1 cellular context compared by ENCODE assay signal in the genomic region with DNA sequence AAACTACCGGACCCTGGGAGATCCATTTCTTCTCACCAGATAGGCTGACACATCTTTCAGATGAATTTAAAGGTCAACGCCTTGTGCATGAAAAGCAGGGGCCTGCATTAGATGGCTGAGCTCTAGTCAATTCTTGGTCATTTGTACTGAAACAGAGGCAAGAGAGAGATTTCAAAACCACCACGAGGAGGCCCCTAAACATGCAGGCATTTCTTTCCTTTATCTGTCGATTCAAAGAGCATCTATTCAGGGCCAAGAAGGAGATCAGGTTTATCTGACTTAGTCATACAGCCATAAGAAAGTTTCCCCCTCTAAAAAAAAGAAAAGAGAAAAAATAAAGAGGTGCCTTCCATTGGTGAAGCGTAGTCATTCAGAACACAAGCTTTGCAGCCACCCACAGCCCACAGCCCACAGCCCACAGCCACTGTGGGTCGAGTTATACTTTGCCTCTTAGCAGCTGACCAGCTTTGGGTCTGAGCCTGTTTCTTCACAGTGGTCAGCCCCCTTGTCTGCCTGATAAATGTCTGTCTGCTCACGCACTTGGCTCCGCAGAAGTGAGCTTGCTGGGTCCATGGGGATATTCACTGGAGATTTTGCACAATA.
TF ChIP-seq lines count a peak whose summit lies in the region.

No MANE protein-coding gene starts in this region.

TF ChIP-seq in H1, 55 proteins besides CTCF, POLR2A, EP300 and RAD21:
- TF ChIP-seq TEAD4 (IDR thresholded peaks at IDR 0.05; ENCODE audit: low read depth, low read length) (no peak), GABPA (IDR thresholded peaks at IDR 0.05; ENCODE audit: borderline replicate concordance, insufficient read depth, low read length) (no peak), CBX5 (IDR thresholded peaks at IDR 0.05; ENCODE audit: low read depth, low read length) (no peak), TBP (IDR thresholded peaks at IDR 0.05; ENCODE audit: low read depth, low read length) (no peak), BACH1 (IDR thresholded peaks at IDR 0.05; ENCODE audit: low read length) (no peak), SUZ12 (IDR thresholded peaks at IDR 0.05; ENCODE audit: low read length) (no peak), EGR1 (IDR thresholded peaks at IDR 0.05; ENCODE audit: borderline replicate concordance, low read depth, low read length) (no peak), HDAC2 (IDR thresholded peaks at IDR 0.05; ENCODE audit: borderline replicate concordance in 1 of 2, low read depth in 2 of 2, low read length in 2 of 2) (no peak), SAP30 (IDR thresholded peaks at IDR 0.05; ENCODE audit: insufficient read depth, insufficient replicate concordance, low read length) (no peak), TAF1 (IDR thresholded peaks at IDR 0.05; ENCODE audit: low read depth, low read length) (no peak), RXRA (IDR thresholded peaks at IDR 0.05; ENCODE audit: insufficient read depth, low read depth, low read length) (no peak), MAFK (IDR thresholded peaks at IDR 0.05; ENCODE audit: low read depth, low read length) (no peak), JUND (IDR thresholded peaks at IDR 0.05; ENCODE audit: low read length) (no peak), BRCA1 (IDR thresholded peaks at IDR 0.05; ENCODE audit: low read depth, low read length) (no peak), CTBP2 (IDR thresholded peaks at IDR 0.05; ENCODE audit: borderline replicate concordance, insufficient read depth, insufficient read length, low read length) (no peak), PHF8 (conservative IDR thresholded peaks at IDR 0.05; ENCODE audit: low read depth, low read length) (no peak), SIRT6 (IDR thresholded peaks at IDR 0.05; ENCODE audit: low read length) (no peak), RFX5 (IDR thresholded peaks at IDR 0.05; ENCODE audit: borderline replicate concordance, low read depth, low read length) (no peak), SP4 (IDR thresholded peaks at IDR 0.05; ENCODE audit: low read length) (no peak)
- TF ChIP-seq, protein P1, sequence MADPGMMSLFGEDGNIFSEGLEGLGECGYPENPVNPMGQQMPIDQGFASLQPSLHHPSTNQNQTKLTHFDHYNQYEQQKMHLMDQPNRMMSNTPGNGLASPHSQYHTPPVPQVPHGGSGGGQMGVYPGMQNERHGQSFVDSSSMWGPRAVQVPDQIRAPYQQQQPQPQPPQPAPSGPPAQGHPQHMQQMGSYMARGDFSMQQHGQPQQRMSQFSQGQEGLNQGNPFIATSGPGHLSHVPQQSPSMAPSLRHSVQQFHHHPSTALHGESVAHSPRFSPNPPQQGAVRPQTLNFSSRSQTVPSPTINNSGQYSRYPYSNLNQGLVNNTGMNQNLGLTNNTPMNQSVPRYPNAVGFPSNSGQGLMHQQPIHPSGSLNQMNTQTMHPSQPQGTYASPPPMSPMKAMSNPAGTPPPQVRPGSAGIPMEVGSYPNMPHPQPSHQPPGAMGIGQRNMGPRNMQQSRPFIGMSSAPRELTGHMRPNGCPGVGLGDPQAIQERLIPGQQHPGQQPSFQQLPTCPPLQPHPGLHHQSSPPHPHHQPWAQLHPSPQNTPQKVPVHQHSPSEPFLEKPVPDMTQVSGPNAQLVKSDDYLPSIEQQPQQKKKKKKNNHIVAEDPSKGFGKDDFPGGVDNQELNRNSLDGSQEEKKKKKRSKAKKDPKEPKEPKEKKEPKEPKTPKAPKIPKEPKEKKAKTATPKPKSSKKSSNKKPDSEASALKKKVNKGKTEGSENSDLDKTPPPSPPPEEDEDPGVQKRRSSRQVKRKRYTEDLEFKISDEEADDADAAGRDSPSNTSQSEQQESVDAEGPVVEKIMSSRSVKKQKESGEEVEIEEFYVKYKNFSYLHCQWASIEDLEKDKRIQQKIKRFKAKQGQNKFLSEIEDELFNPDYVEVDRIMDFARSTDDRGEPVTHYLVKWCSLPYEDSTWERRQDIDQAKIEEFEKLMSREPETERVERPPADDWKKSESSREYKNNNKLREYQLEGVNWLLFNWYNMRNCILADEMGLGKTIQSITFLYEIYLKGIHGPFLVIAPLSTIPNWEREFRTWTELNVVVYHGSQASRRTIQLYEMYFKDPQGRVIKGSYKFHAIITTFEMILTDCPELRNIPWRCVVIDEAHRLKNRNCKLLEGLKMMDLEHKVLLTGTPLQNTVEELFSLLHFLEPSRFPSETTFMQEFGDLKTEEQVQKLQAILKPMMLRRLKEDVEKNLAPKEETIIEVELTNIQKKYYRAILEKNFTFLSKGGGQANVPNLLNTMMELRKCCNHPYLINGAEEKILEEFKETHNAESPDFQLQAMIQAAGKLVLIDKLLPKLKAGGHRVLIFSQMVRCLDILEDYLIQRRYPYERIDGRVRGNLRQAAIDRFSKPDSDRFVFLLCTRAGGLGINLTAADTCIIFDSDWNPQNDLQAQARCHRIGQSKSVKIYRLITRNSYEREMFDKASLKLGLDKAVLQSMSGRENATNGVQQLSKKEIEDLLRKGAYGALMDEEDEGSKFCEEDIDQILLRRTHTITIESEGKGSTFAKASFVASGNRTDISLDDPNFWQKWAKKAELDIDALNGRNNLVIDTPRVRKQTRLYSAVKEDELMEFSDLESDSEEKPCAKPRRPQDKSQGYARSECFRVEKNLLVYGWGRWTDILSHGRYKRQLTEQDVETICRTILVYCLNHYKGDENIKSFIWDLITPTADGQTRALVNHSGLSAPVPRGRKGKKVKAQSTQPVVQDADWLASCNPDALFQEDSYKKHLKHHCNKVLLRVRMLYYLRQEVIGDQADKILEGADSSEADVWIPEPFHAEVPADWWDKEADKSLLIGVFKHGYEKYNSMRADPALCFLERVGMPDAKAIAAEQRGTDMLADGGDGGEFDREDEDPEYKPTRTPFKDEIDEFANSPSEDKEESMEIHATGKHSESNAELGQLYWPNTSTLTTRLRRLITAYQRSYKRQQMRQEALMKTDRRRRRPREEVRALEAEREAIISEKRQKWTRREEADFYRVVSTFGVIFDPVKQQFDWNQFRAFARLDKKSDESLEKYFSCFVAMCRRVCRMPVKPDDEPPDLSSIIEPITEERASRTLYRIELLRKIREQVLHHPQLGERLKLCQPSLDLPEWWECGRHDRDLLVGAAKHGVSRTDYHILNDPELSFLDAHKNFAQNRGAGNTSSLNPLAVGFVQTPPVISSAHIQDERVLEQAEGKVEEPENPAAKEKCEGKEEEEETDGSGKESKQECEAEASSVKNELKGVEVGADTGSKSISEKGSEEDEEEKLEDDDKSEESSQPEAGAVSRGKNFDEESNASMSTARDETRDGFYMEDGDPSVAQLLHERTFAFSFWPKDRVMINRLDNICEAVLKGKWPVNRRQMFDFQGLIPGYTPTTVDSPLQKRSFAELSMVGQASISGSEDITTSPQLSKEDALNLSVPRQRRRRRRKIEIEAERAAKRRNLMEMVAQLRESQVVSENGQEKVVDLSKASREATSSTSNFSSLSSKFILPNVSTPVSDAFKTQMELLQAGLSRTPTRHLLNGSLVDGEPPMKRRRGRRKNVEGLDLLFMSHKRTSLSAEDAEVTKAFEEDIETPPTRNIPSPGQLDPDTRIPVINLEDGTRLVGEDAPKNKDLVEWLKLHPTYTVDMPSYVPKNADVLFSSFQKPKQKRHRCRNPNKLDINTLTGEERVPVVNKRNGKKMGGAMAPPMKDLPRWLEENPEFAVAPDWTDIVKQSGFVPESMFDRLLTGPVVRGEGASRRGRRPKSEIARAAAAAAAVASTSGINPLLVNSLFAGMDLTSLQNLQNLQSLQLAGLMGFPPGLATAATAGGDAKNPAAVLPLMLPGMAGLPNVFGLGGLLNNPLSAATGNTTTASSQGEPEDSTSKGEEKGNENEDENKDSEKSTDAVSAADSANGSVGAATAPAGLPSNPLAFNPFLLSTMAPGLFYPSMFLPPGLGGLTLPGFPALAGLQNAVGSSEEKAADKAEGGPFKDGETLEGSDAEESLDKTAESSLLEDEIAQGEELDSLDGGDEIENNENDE (IDR thresholded peaks at IDR 0.05; ENCODE audit: insufficient replicate concordance, low read length), result no peak
